13 cellular contexts compared by ENCODE assay signal in the genomic region with DNA sequence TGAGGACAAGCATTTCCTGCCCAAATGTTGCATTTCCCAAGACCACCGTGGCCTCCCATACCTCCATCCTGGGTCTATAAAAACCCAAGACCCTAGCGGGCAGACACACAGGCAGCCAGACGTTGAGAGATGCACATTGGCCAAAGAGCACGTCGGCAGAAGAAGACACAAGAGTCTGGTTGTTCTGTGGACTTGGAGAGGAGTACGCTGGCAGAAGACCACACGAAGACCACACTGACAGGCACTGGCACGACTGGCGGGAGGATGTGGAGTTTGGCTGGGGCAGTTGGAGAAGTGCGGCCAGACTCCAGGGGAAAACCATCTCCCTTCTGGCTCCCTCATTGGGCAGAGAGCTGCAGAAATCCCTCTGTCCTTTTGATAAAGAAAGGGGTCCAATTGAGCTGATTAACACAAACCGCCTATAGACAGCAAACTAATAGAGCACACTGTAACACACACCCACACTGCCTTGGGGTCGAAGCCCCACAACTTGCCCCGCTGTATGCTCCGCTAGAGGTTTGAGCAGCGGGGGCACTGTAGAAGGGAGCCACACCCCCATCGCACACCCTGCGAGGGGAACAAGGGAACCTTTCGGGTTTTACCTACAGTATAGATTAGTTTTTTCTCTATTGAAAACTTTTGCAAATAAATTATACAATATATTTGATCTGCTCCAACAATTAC.
A peak's percentile ranks its signal among the peaks of the same experiment; 100 is the strongest.
DNase-seq lines count a peak whose midpoint lies in the region; ATAC-seq and TF ChIP-seq lines count a peak whose summit lies in the region.
"Had no signal": no experiment of that assay in that cellular context is flagged by ENCODE, and none has a peak within 500 bp of the region (broad histone marks: within the 10 kb centered on the region; RNA-seq: fewer than 3 reads in every experiment).

No MANE protein-coding gene starts in this region.

- DNase-seq in NCI-H748 (lab: John Stamatoyannopoulos, UW; ENCODE audit: unreplicated experiment) = peak; percentile 78
- DNase-seq in PC-9 = no peak
- no peak for DNase-seq in neuronal stem cell (ENCODE audit: low spot score)
- no peak for DNase-seq in thyroid gland
- no peak for DNase-seq in stimulated activated CD4-positive, alpha-beta T cell treated with anti-CD3 and anti-CD28 coated beads, Interleukin-12 subunit alpha, Interleukin-12 subunit beta, amount 100 ng/mL, for 4 hours
- DNase-seq: CD4-positive, CD25-positive, alpha-beta regulatory T cell; CD8-positive, alpha-beta memory T cell; COR-L47; GM23248 had no signal

- H3K79me1 ChIP-seq in neuronal stem cell (ENCODE audit: low read depth, low read length) = no peaks in the 10 kb centered on the region

- H3K4me1 ChIP-seq in PC-9 (replicated peaks; ENCODE audit: insufficient read depth) (no peaks in the 10 kb centered on the region), neuronal stem cell (ENCODE audit: control insufficient read depth in 2 of 2, insufficient read depth in 1 of 2, low read depth in 1 of 2, low read length in 2 of 2) (no peaks in the 10 kb centered on the region), thyroid gland (no peaks in the 10 kb centered on the region)
- H3K4me1 ChIP-seq: BLaER1 treated with 17β-estradiol and CSF1 and Interleukin-3, amounts not matched to agents 10 nM and 100 nM had no signal

- POLR2A ChIA-PET in PC-9 (lab: Charles Lee; ENCODE audit: unreplicated experiment) = no interaction called here

- no peak overlapping the region for H3K4me3 ChIP-seq in PC-9
- no peak overlapping the region for H3K4me3 ChIP-seq in neuronal stem cell (ENCODE audit: low read length in 2 of 2)
- H3K4me3 ChIP-seq in thyroid gland (replicated peaks in 1 of 3) = no peak overlapping the region
- H3K4me3 ChIP-seq: BLaER1 treated with 17β-estradiol and CSF1 and Interleukin-3, amounts not matched to agents 10 nM and 100 nM; GM23248; HAP-1 had no signal

- H3F3A ChIP-seq in PC-9 (ENCODE audit: insufficient read depth, low read depth) = no peaks in the 10 kb centered on the region

- no peaks in the 10 kb centered on the region for H4K20me1 ChIP-seq in PC-9 (ENCODE audit: insufficient read depth)
- H4K20me1 ChIP-seq: BLaER1 treated with 17β-estradiol and CSF1 and Interleukin-3, amounts not matched to agents 10 nM and 100 nM had no signal

- H3K79me2 ChIP-seq in PC-9 (ENCODE audit: low read depth) = no peaks in the 10 kb centered on the region

- no peak for ATAC-seq in GM21619 (IDR thresholded peaks at IDR 0.05; ENCODE audit: unreplicated experiment)
- ATAC-seq: HepG2 had no signal

- peak overlapping the region; percentile 43 for H4K8ac ChIP-seq in neuronal stem cell (ENCODE audit: low read depth, low read length)

- H3K9ac ChIP-seq in neuronal stem cell (ENCODE audit: low read depth, low read length, poor library complexity) = no peak overlapping the region
- H3K9ac ChIP-seq: BLaER1 treated with 17β-estradiol and CSF1 and Interleukin-3, amounts not matched to agents 10 nM and 100 nM; GM23248 had no signal

- H3K36me3 ChIP-seq in PC-9 (ENCODE audit: low read depth) (no peaks in the 10 kb centered on the region), neuronal stem cell (replicated peaks in 1 of 2; ENCODE audit: control insufficient read depth in 2 of 2, insufficient read depth in 2 of 2, low read length in 2 of 2) (no peaks in the 10 kb centered on the region), thyroid gland (no peaks in the 10 kb centered on the region)
- H3K36me3 ChIP-seq: BLaER1 treated with 17β-estradiol and CSF1 and Interleukin-3, amounts not matched to agents 10 nM and 100 nM; HAP-1 had no signal

- H2BK120ac ChIP-seq in neuronal stem cell (ENCODE audit: low read depth, low read length) = no peak overlapping the region

- no CpG with 5 or more reads among the region's 18 CpGs for WGBS in neuronal stem cell (ENCODE audit: extremely low coverage in 2 of 2, insufficient read length in 2 of 2, insufficient replicate concordance in 1 of 2), 2 donors
- 86 to 92% methylated on average over 9 to 18 of the region's 18 CpGs for whole genome bisulfite sequencing in thyroid gland, 2 donors

- H3K27me3 ChIP-seq in PC-9 (ENCODE audit: insufficient read depth, low read depth) (no peaks in the 10 kb centered on the region), neuronal stem cell (ENCODE audit: control insufficient read depth in 3 of 3, insufficient read depth in 3 of 3, low read depth in 1 of 3, low read length in 3 of 3) (no peaks in the 10 kb centered on the region), thyroid gland (no peaks in the 10 kb centered on the region)

- no peak overlapping the region for H4K91ac ChIP-seq in neuronal stem cell (ENCODE audit: low read depth, low read length, poor library complexity)

- H3K27ac ChIP-seq in PC-9 = no peak overlapping the region
- no peak overlapping the region for H3K27ac ChIP-seq in neuronal stem cell (replicated peaks; ENCODE audit: low read length)
- no peak overlapping the region for H3K27ac ChIP-seq in thyroid gland
- H3K27ac ChIP-seq: BLaER1 treated with 17β-estradiol and CSF1 and Interleukin-3, amounts not matched to agents 10 nM and 100 nM; GM23248 had no signal

- H3K4me2 ChIP-seq in PC-9 = no peak overlapping the region
- H3K4me2 ChIP-seq in neuronal stem cell (ENCODE audit: insufficient read depth, low read length, poor library complexity, severe bottlenecking) = no peak overlapping the region
- H3K4me2 ChIP-seq: BLaER1 treated with 17β-estradiol and CSF1 and Interleukin-3, amounts not matched to agents 10 nM and 100 nM had no signal

- H2AFZ ChIP-seq in PC-9 (peak overlapping the region; percentile 62; the same call in 1 of the 2 replicates), neuronal stem cell (ENCODE audit: low read length) (peak overlapping the region; percentile 11)
- H2AFZ ChIP-seq: GM23248 had no signal

- CTCF ChIA-PET in PC-9 (lab: Charles Lee) = no interaction called here

- no peak overlapping the region for H2AK5ac ChIP-seq in neuronal stem cell (ENCODE audit: low read depth, low read length)

- H3K4ac ChIP-seq in neuronal stem cell (ENCODE audit: low read length) = no peak overlapping the region

- intact Hi-C loops in PC-9 (cut with micrococcal nuclease; ENCODE audit: unreplicated experiment) (no loop called here), thyroid gland (cut with DNase I) (no loop called here)

- no peak overlapping the region for H3K18ac ChIP-seq in neuronal stem cell (ENCODE audit: low read length)

- H3K23ac ChIP-seq in neuronal stem cell (ENCODE audit: low read depth, low read length, poor library complexity) = no peak overlapping the region

- no peak for TF ChIP-seq CTCF in PC-9 (conservative IDR thresholded peaks at IDR 0.05)
- TF ChIP-seq CTCF in thyroid gland (IDR thresholded peaks at IDR 0.05) = no peak

- no TSS peak for BruUV-seq in PC-9 (replicated peaks; lab: Mats Ljungman, UMichigan)

- H3K9me3 ChIP-seq in PC-9 (ENCODE audit: insufficient read depth, low read depth) = no peaks in the 10 kb centered on the region
- H3K9me3 ChIP-seq in neuronal stem cell (replicated peaks in 1 of 2; ENCODE audit: control insufficient read depth in 2 of 2, insufficient read depth in 1 of 2, low read depth in 1 of 2, low read length in 2 of 2) = no peaks in the 10 kb centered on the region
- no peaks in the 10 kb centered on the region for H3K9me3 ChIP-seq in thyroid gland
- H3K9me3 ChIP-seq: BLaER1 treated with 17β-estradiol and CSF1 and Interleukin-3, amounts not matched to agents 10 nM and 100 nM; HAP-1 had no signal

- TF ChIP-seq POLR2A in thyroid gland (IDR thresholded peaks at IDR 0.05) = no peak

- no peak overlapping the region for H2BK12ac ChIP-seq in neuronal stem cell (ENCODE audit: low read length)

- no peak overlapping the region for H2BK5ac ChIP-seq in neuronal stem cell (ENCODE audit: low read length)

- H2BK15ac ChIP-seq in neuronal stem cell (ENCODE audit: low read length) = no peak overlapping the region

- H3K14ac ChIP-seq in neuronal stem cell (ENCODE audit: low read length) = no peak overlapping the region

- no peaks in the 10 kb centered on the region for H3K9me2 ChIP-seq in PC-9 (ENCODE audit: insufficient read depth)
